ENCODE assay signal across 13 cellular contexts in genomic region chr13:75372923-75373841, GRCh38.
DNase-seq lines count a peak whose midpoint lies in the region; ATAC-seq and TF ChIP-seq lines count a peak whose summit lies in the region.
"Had no signal": no experiment of that assay in that cellular context is flagged by ENCODE, and none has a peak within 500 bp of the region (broad histone marks: within the 10 kb centered on the region; RNA-seq: fewer than 3 reads in every experiment).

No MANE protein-coding gene starts in this region.

- no peak overlapping the region for H3K4me3 ChIP-seq in GM23338
- no peak overlapping the region for H3K4me3 ChIP-seq in gastroesophageal sphincter
- no peak overlapping the region for H3K4me3 ChIP-seq in osteoblast (ENCODE audit: insufficient read depth, low read length)
- H3K4me3 ChIP-seq in lower lobe of right lung = no peak overlapping the region
- H3K4me3 ChIP-seq: coronary artery had no signal

- H4K20me1 ChIP-seq in GM23338 (replicated peaks; ENCODE audit: insufficient read depth) (no peaks in the 10 kb centered on the region), osteoblast (ENCODE audit: insufficient read depth, low read length) (no peaks in the 10 kb centered on the region)

- H3K4me2 ChIP-seq in GM23338 = no peak overlapping the region
- H3K4me2 ChIP-seq in osteoblast (ENCODE audit: insufficient read depth, low read length) = peak overlapping the region; percentile 0

- TF ChIP-seq CTCF in GM23338 (conservative IDR thresholded peaks at IDR 0.05; ENCODE audit: low read depth in 2 of 2) = no peak
- TF ChIP-seq CTCF in gastroesophageal sphincter (IDR thresholded peaks at IDR 0.05) = no peak
- TF ChIP-seq CTCF in osteoblast (IDR thresholded peaks at IDR 0.05; ENCODE audit: extremely low read depth, low read depth, low read length) = no peak
- TF ChIP-seq CTCF in lower lobe of right lung (IDR thresholded peaks at IDR 0.05) = no peak

- no peaks in the 10 kb centered on the region for H3F3A ChIP-seq in GM23338 (replicated peaks; ENCODE audit: low read depth)

- POLR2A ChIA-PET in naive thymus-derived CD8-positive, alpha-beta T cell (lab: Charles Lee) = interaction anchor here (1.1 to 3.3 kb wide), 2 partner anchors 46 to 177 kb away, joined by 3 to 10 read pairs; partner anchors contain the start of gene UCHL3

- H3K27me3 ChIP-seq in GM23338 (ENCODE audit: insufficient read depth) (no peaks in the 10 kb centered on the region), gastroesophageal sphincter (no peaks in the 10 kb centered on the region), osteoblast (ENCODE audit: insufficient read depth, low read length) (no peaks in the 10 kb centered on the region), lower lobe of right lung (ENCODE audit: low read depth) (no peaks in the 10 kb centered on the region)

- no peak overlapping the region for H3K4me3 Mint-ChIP-seq in GM23338
- no peak overlapping the region for H3K4me3 Mint-ChIP-seq in naive thymus-derived CD8-positive, alpha-beta T cell
- no peak overlapping the region for H3K4me3 Mint-ChIP-seq in activated T-cell treated with anti-CD3 and anti-CD28 coated beads, Interleukin-2, amount 50 U/mL, for 24 hours

- H3K79me2 ChIP-seq in GM23338 (replicated peaks; ENCODE audit: insufficient read depth) = 0 out of 2 replicates have a peak, but pooled peaks cover 8% of the 10 kb centered on the region
- H3K79me2 ChIP-seq in osteoblast (ENCODE audit: insufficient read depth, low read length) = peaks cover 21% of the 10 kb centered on the region

- intact Hi-C loops in lower lobe of right lung (cut with DNase I) = loop anchor here (10.0 kb wide), 1 partner anchor 102 kb away; no protein-coding TSS in a partner anchor

- ATAC-seq in GM23338 (peak; percentile 46; the same call in 1 of the 3 replicates), gastroesophageal sphincter (peak; percentile 48), lower lobe of right lung (no peak)
- ATAC-seq in naive thymus-derived CD8-positive, alpha-beta T cell = no peak

- no peaks in the 10 kb centered on the region for H3K36me3 Mint-ChIP-seq in GM23338 (ENCODE audit: low read depth)
- no peaks in the 10 kb centered on the region for H3K36me3 Mint-ChIP-seq in naive thymus-derived CD8-positive, alpha-beta T cell
- H3K36me3 Mint-ChIP-seq in activated T-cell treated with anti-CD3 and anti-CD28 coated beads, Interleukin-2, amount 50 U/mL, for 24 hours (ENCODE audit: low read depth) = no peaks in the 10 kb centered on the region

- H3K27ac ChIP-seq in GM23338 (ENCODE audit: low read depth) = no peak overlapping the region
- H3K27ac ChIP-seq in gastroesophageal sphincter = peak overlapping the region; percentile 18 to 67 (median 44)
- H3K27ac ChIP-seq in osteoblast (ENCODE audit: low read depth, low read length) = no peak overlapping the region
- H3K27ac ChIP-seq in lower lobe of right lung = no peak overlapping the region
- H3K27ac ChIP-seq: coronary artery, epithelial cell of prostate, WERI-Rb-1 had no signal

- H3K27me3 Mint-ChIP-seq in GM23338 (ENCODE audit: insufficient read depth, low read depth, poor library complexity) = peaks cover 2% of the 10 kb centered on the region
- H3K27me3 Mint-ChIP-seq in naive thymus-derived CD8-positive, alpha-beta T cell = peaks cover 0 to 3% (median 0%) of the 10 kb centered on the region in 5 donors
- no peaks in the 10 kb centered on the region for H3K27me3 Mint-ChIP-seq in activated T-cell treated with anti-CD3 and anti-CD28 coated beads, Interleukin-2, amount 50 U/mL, for 24 hours

- DNase-seq in GM23338 (ENCODE audit: low spot score) = no peak
- DNase-seq in RPMI7951 (ENCODE audit: low read depth) = peak; percentile 24
- DNase-seq in osteoblast (ENCODE audit: insufficient read length, low spot score, missing footprints) = no peak
- no peak for DNase-seq in naive thymus-derived CD8-positive, alpha-beta T cell
- DNase-seq in lower lobe of right lung = no peak
- no peak for DNase-seq in SKM-1 (lab: John Stamatoyannopoulos, UW; ENCODE audit: unreplicated experiment)
- no peak for DNase-seq in activated T-cell treated with anti-CD3 and anti-CD28 coated beads, Interleukin-2, amount 50 U/mL, for 24 hours
- DNase-seq: activated CD8-positive, alpha-beta memory T cell treated with anti-CD3 and anti-CD28 coated beads for 24 hours; activated effector memory CD4-positive, alpha-beta T cell treated with Interleukin-2 at 50 U/mL for 16 hours; WERI-Rb-1 had no signal

- TF ChIP-seq EP300 in gastroesophageal sphincter (IDR thresholded peaks at IDR 0.05) = no peak

- H3K9me3 Mint-ChIP-seq in GM23338 = no peaks in the 10 kb centered on the region
- H3K9me3 Mint-ChIP-seq in naive thymus-derived CD8-positive, alpha-beta T cell = no peaks in the 10 kb centered on the region
- H3K9me3 Mint-ChIP-seq in activated T-cell treated with anti-CD3 and anti-CD28 coated beads, Interleukin-2, amount 50 U/mL, for 24 hours = no peaks in the 10 kb centered on the region

- H3K27ac Mint-ChIP-seq in GM23338 = peak overlapping the region; percentile 25; the same call in 1 of the 2 replicates
- H3K27ac Mint-ChIP-seq in naive thymus-derived CD8-positive, alpha-beta T cell = peak overlapping the region in 1 of 10 donors; percentile 11
- no peak overlapping the region for H3K27ac Mint-ChIP-seq in activated T-cell treated with anti-CD3 and anti-CD28 coated beads, Interleukin-2, amount 50 U/mL, for 24 hours

- peaks cover 32% of the 10 kb centered on the region for H3K4me1 Mint-ChIP-seq in GM23338
- H3K4me1 Mint-ChIP-seq in naive thymus-derived CD8-positive, alpha-beta T cell = no peaks in the 10 kb centered on the region
- H3K4me1 Mint-ChIP-seq in activated T-cell treated with anti-CD3 and anti-CD28 coated beads, Interleukin-2, amount 50 U/mL, for 24 hours (ENCODE audit: low read depth) = peaks cover 6% of the 10 kb centered on the region

- H3K9me2 ChIP-seq in GM23338 (ENCODE audit: insufficient read depth) = no peaks in the 10 kb centered on the region

- H2AFZ ChIP-seq in GM23338 (no peak overlapping the region), osteoblast (ENCODE audit: low read length) (no peak overlapping the region)

- H3K4me1 ChIP-seq in GM23338 (ENCODE audit: insufficient read depth) (no peaks in the 10 kb centered on the region; the same call in 1 of the 2 replicates), gastroesophageal sphincter (peaks cover 0 to 44% (median 7%) of the 10 kb centered on the region in 3 donors), osteoblast (ENCODE audit: insufficient read depth, low read length) (peaks cover 20% of the 10 kb centered on the region), lower lobe of right lung (peaks cover 20% of the 10 kb centered on the region)

- H3K36me3 ChIP-seq in GM23338 (ENCODE audit: insufficient read depth) (no peaks in the 10 kb centered on the region), gastroesophageal sphincter (no peaks in the 10 kb centered on the region), osteoblast (ENCODE audit: insufficient read depth, low read length) (no peaks in the 10 kb centered on the region), lower lobe of right lung (no peaks in the 10 kb centered on the region)
- H3K36me3 ChIP-seq: WERI-Rb-1 had no signal

- 29 to 50% methylated on average over 13 of the region's 13 CpGs for WGBS in gastroesophageal sphincter (ENCODE audit: low coverage in 1 of 2), 2 donors

- H3K9me3 ChIP-seq in gastroesophageal sphincter (no peaks in the 10 kb centered on the region), osteoblast (ENCODE audit: low read depth, low read length) (no peaks in the 10 kb centered on the region), lower lobe of right lung (no peaks in the 10 kb centered on the region)

- no peak for TF ChIP-seq POLR2A in gastroesophageal sphincter (IDR thresholded peaks at IDR 0.05)

TF ChIP-seq in GM23338, 12 proteins besides CTCF, POLR2A, EP300 and RAD21:
- TF ChIP-seq POLR2AphosphoS5 (IDR thresholded peaks at IDR 0.05; ENCODE audit: low read depth) = no peak
- TF ChIP-seq ZNF114 (CRISPR knock-in tag; IDR thresholded peaks at IDR 0.05) = no peak
- no peak for TF ChIP-seq STAT1 (IDR thresholded peaks at IDR 0.05; ENCODE audit: unreplicated experiment)
TF ChIP-seq in GM23338: peak in this region for 0.

Comparison
In these comparisons a context has a peak if more than half of its experiments do, and no peak if none do; other contexts are left out.
1. ATAC-seq: peak in GM23338 (single experiment) and gastroesophageal sphincter (single experiment); none in naive thymus-derived CD8-positive, alpha-beta T cell (0 of 2) and lower lobe of right lung (0 of 2).
2. H3K27ac ChIP-seq: peak in gastroesophageal sphincter (4 of 4); none in GM23338 (single experiment), osteoblast (single experiment) and lower lobe of right lung (single experiment).